1 cellular context compared by ENCODE assay signal in genomic region chr15:94532226-94532625, GRCh38.
TF ChIP-seq lines count a peak whose summit lies in the region.

No MANE protein-coding gene starts in this region.

TF ChIP-seq in GM23338, 12 proteins besides CTCF, POLR2A, EP300 and RAD21 (continued from another document):
- TF ChIP-seq, protein P1, sequence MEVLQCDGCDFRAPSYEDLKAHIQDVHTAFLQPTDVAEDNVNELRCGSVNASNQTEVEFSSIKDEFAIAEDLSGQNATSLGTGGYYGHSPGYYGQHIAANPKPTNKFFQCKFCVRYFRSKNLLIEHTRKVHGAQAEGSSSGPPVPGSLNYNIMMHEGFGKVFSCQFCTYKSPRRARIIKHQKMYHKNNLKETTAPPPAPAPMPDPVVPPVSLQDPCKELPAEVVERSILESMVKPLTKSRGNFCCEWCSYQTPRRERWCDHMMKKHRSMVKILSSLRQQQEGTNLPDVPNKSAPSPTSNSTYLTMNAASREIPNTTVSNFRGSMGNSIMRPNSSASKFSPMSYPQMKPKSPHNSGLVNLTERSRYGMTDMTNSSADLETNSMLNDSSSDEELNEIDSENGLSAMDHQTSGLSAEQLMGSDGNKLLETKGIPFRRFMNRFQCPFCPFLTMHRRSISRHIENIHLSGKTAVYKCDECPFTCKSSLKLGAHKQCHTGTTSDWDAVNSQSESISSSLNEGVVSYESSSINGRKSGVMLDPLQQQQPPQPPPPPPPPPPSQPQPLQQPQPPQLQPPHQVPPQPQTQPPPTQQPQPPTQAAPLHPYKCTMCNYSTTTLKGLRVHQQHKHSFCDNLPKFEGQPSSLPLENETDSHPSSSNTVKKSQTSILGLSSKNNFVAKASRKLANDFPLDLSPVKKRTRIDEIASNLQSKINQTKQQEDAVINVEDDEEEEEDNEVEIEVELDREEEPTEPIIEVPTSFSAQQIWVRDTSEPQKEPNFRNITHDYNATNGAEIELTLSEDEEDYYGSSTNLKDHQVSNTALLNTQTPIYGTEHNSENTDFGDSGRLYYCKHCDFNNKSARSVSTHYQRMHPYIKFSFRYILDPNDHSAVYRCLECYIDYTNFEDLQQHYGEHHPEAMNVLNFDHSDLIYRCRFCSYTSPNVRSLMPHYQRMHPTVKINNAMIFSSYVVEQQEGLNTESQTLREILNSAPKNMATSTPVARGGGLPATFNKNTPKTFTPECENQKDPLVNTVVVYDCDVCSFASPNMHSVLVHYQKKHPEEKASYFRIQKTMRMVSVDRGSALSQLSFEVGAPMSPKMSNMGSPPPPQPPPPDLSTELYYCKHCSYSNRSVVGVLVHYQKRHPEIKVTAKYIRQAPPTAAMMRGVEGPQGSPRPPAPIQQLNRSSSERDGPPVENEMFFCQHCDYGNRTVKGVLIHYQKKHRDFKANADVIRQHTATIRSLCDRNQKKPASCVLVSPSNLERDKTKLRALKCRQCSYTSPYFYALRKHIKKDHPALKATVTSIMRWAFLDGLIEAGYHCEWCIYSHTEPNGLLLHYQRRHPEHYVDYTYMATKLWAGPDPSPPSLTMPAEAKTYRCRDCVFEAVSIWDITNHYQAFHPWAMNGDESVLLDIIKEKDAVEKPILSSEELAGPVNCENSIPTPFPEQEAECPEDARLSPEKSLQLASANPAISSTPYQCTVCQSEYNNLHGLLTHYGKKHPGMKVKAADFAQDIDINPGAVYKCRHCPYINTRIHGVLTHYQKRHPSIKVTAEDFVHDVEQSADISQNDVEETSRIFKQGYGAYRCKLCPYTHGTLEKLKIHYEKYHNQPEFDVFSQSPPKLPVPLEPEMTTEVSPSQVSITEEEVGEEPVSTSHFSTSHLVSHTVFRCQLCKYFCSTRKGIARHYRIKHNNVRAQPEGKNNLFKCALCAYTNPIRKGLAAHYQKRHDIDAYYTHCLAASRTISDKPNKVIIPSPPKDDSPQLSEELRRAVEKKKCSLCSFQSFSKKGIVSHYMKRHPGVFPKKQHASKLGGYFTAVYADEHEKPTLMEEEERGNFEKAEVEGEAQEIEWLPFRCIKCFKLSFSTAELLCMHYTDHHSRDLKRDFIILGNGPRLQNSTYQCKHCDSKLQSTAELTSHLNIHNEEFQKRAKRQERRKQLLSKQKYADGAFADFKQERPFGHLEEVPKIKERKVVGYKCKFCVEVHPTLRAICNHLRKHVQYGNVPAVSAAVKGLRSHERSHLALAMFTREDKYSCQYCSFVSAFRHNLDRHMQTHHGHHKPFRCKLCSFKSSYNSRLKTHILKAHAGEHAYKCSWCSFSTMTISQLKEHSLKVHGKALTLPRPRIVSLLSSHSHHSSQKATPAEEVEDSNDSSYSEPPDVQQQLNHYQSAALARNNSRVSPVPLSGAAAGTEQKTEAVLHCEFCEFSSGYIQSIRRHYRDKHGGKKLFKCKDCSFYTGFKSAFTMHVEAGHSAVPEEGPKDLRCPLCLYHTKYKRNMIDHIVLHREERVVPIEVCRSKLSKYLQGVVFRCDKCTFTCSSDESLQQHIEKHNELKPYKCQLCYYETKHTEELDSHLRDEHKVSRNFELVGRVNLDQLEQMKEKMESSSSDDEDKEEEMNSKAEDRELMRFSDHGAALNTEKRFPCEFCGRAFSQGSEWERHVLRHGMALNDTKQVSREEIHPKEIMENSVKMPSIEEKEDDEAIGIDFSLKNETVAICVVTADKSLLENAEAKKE (CRISPR knock-in tag; IDR thresholded peaks at IDR 0.05), result no peak
- TF ChIP-seq EZH2 (IDR thresholded peaks at IDR 0.05; ENCODE audit: low read depth, unreplicated experiment) (no peak), EZH2phosphoT487 (IDR thresholded peaks at IDR 0.05; ENCODE audit: unreplicated experiment) (no peak), STAT1 (IDR thresholded peaks at IDR 0.05; ENCODE audit: unreplicated experiment) (no peak), CREB1 (CRISPR knock-in tag; IDR thresholded peaks at IDR 0.05; ENCODE audit: low read depth) (no peak), ETS1 (IDR thresholded peaks at IDR 0.05) (no peak), ZNF114 (CRISPR knock-in tag; IDR thresholded peaks at IDR 0.05) (no peak)
